In the genomic region with DNA sequence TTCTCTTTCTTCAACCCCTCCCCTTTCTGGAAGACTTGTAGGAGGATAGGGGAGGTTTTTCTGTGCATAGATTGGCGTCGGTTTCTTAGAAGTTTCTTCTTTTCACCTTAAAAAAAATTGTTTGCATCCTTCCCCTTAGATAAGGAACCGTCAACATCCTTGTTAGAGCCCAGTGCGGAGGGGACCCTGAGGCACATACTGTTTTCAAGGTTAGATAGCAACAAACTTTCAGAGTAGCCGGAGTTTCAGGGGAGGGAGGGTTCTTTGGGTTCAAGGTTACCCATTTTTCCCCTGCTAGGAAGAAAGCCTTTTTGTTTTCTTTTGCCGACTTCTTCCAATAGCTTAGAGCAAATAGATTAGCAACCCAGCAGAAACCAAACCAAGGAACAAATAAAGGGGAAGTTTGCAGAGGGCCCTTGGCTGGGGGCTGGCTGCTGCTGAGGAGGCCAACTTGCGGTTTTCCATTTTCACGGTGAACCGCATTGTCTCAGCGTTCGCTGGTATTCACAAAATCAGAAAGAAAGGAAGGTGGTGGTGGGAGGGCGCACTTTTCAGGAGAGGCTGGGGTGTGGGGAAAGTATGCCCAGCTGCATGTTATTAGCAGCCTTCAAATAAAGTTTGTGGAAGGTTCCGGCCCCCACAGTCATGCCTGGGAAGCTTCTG, we compare ENCODE assay signal across 1 cellular context.
TF ChIP-seq lines count a peak whose summit lies in the region.

No MANE protein-coding gene starts in this region.

TF ChIP-seq in HepG2, 621 proteins besides CTCF, POLR2A, EP300 and RAD21 (continued from another document and continues in another):
- TF ChIP-seq, protein P1, sequence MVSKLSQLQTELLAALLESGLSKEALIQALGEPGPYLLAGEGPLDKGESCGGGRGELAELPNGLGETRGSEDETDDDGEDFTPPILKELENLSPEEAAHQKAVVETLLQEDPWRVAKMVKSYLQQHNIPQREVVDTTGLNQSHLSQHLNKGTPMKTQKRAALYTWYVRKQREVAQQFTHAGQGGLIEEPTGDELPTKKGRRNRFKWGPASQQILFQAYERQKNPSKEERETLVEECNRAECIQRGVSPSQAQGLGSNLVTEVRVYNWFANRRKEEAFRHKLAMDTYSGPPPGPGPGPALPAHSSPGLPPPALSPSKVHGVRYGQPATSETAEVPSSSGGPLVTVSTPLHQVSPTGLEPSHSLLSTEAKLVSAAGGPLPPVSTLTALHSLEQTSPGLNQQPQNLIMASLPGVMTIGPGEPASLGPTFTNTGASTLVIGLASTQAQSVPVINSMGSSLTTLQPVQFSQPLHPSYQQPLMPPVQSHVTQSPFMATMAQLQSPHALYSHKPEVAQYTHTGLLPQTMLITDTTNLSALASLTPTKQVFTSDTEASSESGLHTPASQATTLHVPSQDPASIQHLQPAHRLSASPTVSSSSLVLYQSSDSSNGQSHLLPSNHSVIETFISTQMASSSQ (IDR thresholded peaks at IDR 0.05; ENCODE audit: low read depth): no peak
- TF ChIP-seq, protein P1 (CRISPR knock-in tag; IDR thresholded peaks at IDR 0.05; ENCODE audit: borderline replicate concordance): no peak
- TF ChIP-seq ZNF644 (CRISPR knock-in tag; IDR thresholded peaks at IDR 0.05; ENCODE audit: low read depth) (no peak), ZNF335 (CRISPR knock-in tag; IDR thresholded peaks at IDR 0.05) (no peak), PRDM10 (CRISPR knock-in tag; IDR thresholded peaks at IDR 0.05; ENCODE audit: low read depth) (no peak), NR2F1 (CRISPR knock-in tag; IDR thresholded peaks at IDR 0.05) (0 out of 4 replicates have a peak, but pooled peaks have one; percentile 24 to 47), ZSCAN22 (CRISPR knock-in tag; IDR thresholded peaks at IDR 0.05) (no peak), EZH2 (conservative IDR thresholded peaks at IDR 0.05; ENCODE audit: low read depth, low read length) (no peak), CHD2 (IDR thresholded peaks at IDR 0.05; ENCODE audit: low read depth, low read length) (no peak), PHF8 (CRISPR knock-in tag; IDR thresholded peaks at IDR 0.05) (0 out of 2 replicates have a peak, but pooled peaks have one; percentile 26), ZNF558 (CRISPR knock-in tag; IDR thresholded peaks at IDR 0.05; ENCODE audit: borderline replicate concordance) (no peak), ZNF362 (CRISPR knock-in tag; IDR thresholded peaks at IDR 0.05; ENCODE audit: borderline replicate concordance) (no peak), MED8 (CRISPR knock-in tag; IDR thresholded peaks at IDR 0.05; ENCODE audit: insufficient replicate concordance) (no peak), XBP1 (CRISPR knock-in tag; IDR thresholded peaks at IDR 0.05) (no peak), ZFP36 (IDR thresholded peaks at IDR 0.05; ENCODE audit: borderline replicate concordance, low read depth, low read length, partially characterized antibody) (no peak), ZNF562 (CRISPR knock-in tag; IDR thresholded peaks at IDR 0.05; ENCODE audit: borderline replicate concordance) (no peak), SUZ12 (IDR thresholded peaks at IDR 0.05; ENCODE audit: low read depth, low read length) (no peak), ARHGAP35 (CRISPR knock-in tag; IDR thresholded peaks at IDR 0.05; ENCODE audit: borderline replicate concordance) (no peak), TFDP1 (CRISPR knock-in tag; IDR thresholded peaks at IDR 0.05; ENCODE audit: borderline replicate concordance) (no peak), JARID2 (CRISPR knock-in tag; IDR thresholded peaks at IDR 0.05; ENCODE audit: insufficient replicate concordance) (no peak), ZNF446 (CRISPR knock-in tag; IDR thresholded peaks at IDR 0.05) (no peak)
- TF ChIP-seq, protein P2, sequence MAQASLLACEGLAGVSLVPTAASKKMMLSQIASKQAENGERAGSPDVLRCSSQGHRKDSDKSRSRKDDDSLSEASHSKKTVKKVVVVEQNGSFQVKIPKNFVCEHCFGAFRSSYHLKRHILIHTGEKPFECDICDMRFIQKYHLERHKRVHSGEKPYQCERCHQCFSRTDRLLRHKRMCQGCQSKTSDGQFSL (CRISPR knock-in tag; IDR thresholded peaks at IDR 0.05): no peak
- TF ChIP-seq, protein P3, sequence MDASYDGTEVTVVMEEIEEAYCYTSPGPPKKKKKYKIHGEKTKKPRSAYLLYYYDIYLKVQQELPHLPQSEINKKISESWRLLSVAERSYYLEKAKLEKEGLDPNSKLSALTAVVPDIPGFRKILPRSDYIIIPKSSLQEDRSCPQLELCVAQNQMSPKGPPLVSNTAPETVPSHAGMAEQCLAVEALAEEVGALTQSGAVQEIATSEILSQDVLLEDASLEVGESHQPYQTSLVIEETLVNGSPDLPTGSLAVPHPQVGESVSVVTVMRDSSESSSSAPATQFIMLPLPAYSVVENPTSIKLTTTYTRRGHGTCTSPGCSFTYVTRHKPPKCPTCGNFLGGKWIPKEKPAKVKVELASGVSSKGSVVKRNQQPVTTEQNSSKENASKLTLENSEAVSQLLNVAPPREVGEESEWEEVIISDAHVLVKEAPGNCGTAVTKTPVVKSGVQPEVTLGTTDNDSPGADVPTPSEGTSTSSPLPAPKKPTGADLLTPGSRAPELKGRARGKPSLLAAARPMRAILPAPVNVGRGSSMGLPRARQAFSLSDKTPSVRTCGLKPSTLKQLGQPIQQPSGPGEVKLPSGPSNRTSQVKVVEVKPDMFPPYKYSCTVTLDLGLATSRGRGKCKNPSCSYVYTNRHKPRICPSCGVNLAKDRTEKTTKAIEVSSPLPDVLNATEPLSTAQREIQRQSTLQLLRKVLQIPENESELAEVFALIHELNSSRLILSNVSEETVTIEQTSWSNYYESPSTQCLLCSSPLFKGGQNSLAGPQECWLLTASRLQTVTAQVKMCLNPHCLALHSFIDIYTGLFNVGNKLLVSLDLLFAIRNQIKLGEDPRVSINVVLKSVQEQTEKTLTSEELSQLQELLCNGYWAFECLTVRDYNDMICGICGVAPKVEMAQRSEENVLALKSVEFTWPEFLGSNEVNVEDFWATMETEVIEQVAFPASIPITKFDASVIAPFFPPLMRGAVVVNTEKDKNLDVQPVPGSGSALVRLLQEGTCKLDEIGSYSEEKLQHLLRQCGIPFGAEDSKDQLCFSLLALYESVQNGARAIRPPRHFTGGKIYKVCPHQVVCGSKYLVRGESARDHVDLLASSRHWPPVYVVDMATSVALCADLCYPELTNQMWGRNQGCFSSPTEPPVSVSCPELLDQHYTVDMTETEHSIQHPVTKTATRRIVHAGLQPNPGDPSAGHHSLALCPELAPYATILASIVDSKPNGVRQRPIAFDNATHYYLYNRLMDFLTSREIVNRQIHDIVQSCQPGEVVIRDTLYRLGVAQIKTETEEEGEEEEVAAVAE (CRISPR knock-in tag; IDR thresholded peaks at IDR 0.05; ENCODE audit: borderline replicate concordance): no peak
- TF ChIP-seq, protein P4, sequence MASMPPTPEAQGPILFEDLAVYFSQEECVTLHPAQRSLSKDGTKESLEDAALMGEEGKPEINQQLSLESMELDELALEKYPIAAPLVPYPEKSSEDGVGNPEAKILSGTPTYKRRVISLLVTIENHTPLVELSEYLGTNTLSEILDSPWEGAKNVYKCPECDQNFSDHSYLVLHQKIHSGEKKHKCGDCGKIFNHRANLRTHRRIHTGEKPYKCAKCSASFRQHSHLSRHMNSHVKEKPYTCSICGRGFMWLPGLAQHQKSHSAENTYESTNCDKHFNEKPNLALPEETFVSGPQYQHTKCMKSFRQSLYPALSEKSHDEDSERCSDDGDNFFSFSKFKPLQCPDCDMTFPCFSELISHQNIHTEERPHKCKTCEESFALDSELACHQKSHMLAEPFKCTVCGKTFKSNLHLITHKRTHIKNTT (CRISPR knock-in tag; IDR thresholded peaks at IDR 0.05): no peak
- TF ChIP-seq, protein P5, sequence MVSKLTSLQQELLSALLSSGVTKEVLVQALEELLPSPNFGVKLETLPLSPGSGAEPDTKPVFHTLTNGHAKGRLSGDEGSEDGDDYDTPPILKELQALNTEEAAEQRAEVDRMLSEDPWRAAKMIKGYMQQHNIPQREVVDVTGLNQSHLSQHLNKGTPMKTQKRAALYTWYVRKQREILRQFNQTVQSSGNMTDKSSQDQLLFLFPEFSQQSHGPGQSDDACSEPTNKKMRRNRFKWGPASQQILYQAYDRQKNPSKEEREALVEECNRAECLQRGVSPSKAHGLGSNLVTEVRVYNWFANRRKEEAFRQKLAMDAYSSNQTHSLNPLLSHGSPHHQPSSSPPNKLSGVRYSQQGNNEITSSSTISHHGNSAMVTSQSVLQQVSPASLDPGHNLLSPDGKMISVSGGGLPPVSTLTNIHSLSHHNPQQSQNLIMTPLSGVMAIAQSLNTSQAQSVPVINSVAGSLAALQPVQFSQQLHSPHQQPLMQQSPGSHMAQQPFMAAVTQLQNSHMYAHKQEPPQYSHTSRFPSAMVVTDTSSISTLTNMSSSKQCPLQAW (CRISPR knock-in tag; IDR thresholded peaks at IDR 0.05): no peak
- TF ChIP-seq, protein P6, sequence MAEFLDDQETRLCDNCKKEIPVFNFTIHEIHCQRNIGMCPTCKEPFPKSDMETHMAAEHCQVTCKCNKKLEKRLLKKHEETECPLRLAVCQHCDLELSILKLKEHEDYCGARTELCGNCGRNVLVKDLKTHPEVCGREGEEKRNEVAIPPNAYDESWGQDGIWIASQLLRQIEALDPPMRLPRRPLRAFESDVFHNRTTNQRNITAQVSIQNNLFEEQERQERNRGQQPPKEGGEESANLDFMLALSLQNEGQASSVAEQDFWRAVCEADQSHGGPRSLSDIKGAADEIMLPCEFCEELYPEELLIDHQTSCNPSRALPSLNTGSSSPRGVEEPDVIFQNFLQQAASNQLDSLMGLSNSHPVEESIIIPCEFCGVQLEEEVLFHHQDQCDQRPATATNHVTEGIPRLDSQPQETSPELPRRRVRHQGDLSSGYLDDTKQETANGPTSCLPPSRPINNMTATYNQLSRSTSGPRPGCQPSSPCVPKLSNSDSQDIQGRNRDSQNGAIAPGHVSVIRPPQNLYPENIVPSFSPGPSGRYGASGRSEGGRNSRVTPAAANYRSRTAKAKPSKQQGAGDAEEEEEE (CRISPR knock-in tag; IDR thresholded peaks at IDR 0.05; ENCODE audit: borderline replicate concordance): no peak
- TF ChIP-seq, protein P7, sequence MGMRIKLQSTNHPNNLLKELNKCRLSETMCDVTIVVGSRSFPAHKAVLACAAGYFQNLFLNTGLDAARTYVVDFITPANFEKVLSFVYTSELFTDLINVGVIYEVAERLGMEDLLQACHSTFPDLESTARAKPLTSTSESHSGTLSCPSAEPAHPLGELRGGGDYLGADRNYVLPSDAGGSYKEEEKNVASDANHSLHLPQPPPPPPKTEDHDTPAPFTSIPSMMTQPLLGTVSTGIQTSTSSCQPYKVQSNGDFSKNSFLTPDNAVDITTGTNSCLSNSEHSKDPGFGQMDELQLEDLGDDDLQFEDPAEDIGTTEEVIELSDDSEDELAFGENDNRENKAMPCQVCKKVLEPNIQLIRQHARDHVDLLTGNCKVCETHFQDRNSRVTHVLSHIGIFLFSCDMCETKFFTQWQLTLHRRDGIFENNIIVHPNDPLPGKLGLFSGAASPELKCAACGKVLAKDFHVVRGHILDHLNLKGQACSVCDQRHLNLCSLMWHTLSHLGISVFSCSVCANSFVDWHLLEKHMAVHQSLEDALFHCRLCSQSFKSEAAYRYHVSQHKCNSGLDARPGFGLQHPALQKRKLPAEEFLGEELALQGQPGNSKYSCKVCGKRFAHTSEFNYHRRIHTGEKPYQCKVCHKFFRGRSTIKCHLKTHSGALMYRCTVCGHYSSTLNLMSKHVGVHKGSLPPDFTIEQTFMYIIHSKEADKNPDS (CRISPR knock-in tag; IDR thresholded peaks at IDR 0.05): no peak
